1 cellular context compared by ENCODE assay signal in the genomic region with DNA sequence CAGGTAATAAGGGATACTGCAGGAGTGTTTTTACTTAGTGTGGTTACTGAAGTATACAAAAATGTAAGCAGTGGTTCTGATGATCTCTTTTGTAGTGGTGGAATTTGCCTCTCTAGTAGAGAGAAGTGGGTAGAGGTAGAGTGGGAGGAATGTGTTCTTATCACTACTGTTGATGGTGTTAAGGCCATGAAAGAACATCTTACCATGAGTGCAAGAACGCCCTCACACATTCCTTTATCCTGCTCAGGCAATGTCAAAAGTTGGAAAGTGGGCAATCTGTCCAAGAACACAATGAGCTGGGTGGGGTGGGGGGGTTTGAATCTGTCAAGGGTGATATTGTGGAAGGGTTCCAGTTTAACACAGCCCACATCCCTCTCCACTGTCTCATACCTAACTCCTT.
TF ChIP-seq lines count a peak whose summit lies in the region.

No MANE protein-coding gene starts in this region.

TF ChIP-seq in K562, 482 proteins besides CTCF, POLR2A, EP300 and RAD21 (continued from another document):
- 0 out of 2 replicates have a peak, but pooled peaks have one; percentile 36 for TF ChIP-seq TEAD4 (IDR thresholded peaks at IDR 0.05; ENCODE audit: low read length)
- TF ChIP-seq TEAD4 (CRISPR knock-in tag; IDR thresholded peaks at IDR 0.05; ENCODE audit: borderline replicate concordance) = no peak
- peak; percentile 54 for TF ChIP-seq CBFA2T2 (conservative IDR thresholded peaks at IDR 0.05)
- TF ChIP-seq, protein P1, sequence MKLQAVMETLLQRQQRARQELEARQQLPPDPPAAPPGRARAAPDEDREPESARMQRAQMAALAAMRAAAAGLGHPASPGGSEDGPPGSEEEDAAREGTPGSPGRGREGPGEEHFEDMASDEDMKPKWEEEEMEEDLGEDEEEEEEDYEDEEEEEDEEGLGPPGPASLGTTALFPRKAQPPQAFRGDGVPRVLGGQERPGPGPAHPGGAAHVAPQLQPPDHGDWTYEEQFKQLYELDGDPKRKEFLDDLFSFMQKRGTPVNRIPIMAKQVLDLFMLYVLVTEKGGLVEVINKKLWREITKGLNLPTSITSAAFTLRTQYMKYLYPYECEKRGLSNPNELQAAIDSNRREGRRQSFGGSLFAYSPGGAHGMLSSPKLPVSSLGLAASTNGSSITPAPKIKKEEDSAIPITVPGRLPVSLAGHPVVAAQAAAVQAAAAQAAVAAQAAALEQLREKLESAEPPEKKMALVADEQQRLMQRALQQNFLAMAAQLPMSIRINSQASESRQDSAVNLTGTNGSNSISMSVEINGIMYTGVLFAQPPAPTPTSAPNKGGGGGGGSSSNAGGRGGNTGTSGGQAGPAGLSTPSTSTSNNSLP (IDR thresholded peaks at IDR 0.05; ENCODE audit: borderline replicate concordance, low read depth, low read length) = no peak
